In genomic region chr1:39467061-39467710, GRCh38 we compare ENCODE assay signal across 10 cellular contexts. TPM values are rescaled to one million over a fixed set of nuclear protein-coding genes. Genes with fewer than 3 reads are reported as not detected.
A peak's percentile ranks its signal among the peaks of the same experiment; 100 is the strongest.
DNase-seq lines count a peak whose midpoint lies in the region; ATAC-seq, FAIRE-seq and TF ChIP-seq lines count a peak whose summit lies in the region.
"Not testable (repeated sequence)": the region's sequence is repeated elsewhere in the genome, so short reads cannot be mapped to it uniquely, and the experiment has no call there.
"Had no signal": no experiment of that assay in that cellular context is flagged by ENCODE, and none has a peak within 500 bp of the region (broad histone marks: within the 10 kb centered on the region; RNA-seq: fewer than 3 reads in every experiment).

No MANE protein-coding gene starts in this region.

- H3K79me1 ChIP-seq in H9 (ENCODE audit: insufficient read depth, low read depth, low read length, poor library complexity, severe bottlenecking), result not testable (repeated sequence)

- peaks cover 96% of the 10 kb centered on the region for H3K36me3 ChIP-seq in adipocyte (ENCODE audit: control insufficient read depth, insufficient read depth, low read length, severe bottlenecking)
- not testable (repeated sequence) for H3K36me3 ChIP-seq in ovary

- H3K4me1 Mint-ChIP-seq in H9; stimulated activated effector memory CD8-positive, alpha-beta T cell treated with anti-CD3 and anti-CD28 coated beads, Interleukin-12 subunit alpha, Interleukin-12 subunit beta, amount 100 ng/mL, for 72 hours: not testable (repeated sequence)

- H3K27me3 ChIP-seq in H9 (ENCODE audit: insufficient read depth, low read length); adipocyte (replicated peaks; ENCODE audit: control insufficient read depth, insufficient read depth, low read length); ovary: not testable (repeated sequence)

- not testable (repeated sequence) for H4K20me1 ChIP-seq in H9 (ENCODE audit: control insufficient read depth, insufficient read depth, insufficient read length)

- H4K91ac ChIP-seq in H9 (ENCODE audit: insufficient read length, low read depth, low read length), result not testable (repeated sequence)

- H3K4me2 ChIP-seq in H9 (ENCODE audit: insufficient read depth, insufficient read length, low read length), result not testable (repeated sequence)

- not testable (repeated sequence) for H3K4me3 Mint-ChIP-seq in H9; stimulated activated effector memory CD8-positive, alpha-beta T cell treated with anti-CD3 and anti-CD28 coated beads, Interleukin-12 subunit alpha, Interleukin-12 subunit beta, amount 100 ng/mL, for 72 hours

- not testable (repeated sequence) for H3K27me3 Mint-ChIP-seq in H9 (ENCODE audit: low read depth)

- not testable (repeated sequence) for H2BK12ac ChIP-seq in H9 (ENCODE audit: insufficient read length, low read depth, low read length)

- not testable (repeated sequence) for H2AK5ac ChIP-seq in H9 (ENCODE audit: insufficient read length, low read length)

- H3K27ac Mint-ChIP-seq in H9, result peak overlapping the region in 2 of 3 experiments; percentile 47 to 68; a peak in 1 of 7 replicates
- H3K27ac Mint-ChIP-seq in stimulated activated effector memory CD8-positive, alpha-beta T cell treated with anti-CD3 and anti-CD28 coated beads, Interleukin-12 subunit alpha, Interleukin-12 subunit beta, amount 100 ng/mL, for 72 hours, result peak overlapping the region; percentile 72

- H3K79me2 ChIP-seq in H9 (ENCODE audit: insufficient read depth, low read length), result not testable (repeated sequence)

- not testable (repeated sequence) for H3K56ac ChIP-seq in H9 (ENCODE audit: insufficient read length, low read depth, low read length)

- H3K9me3 Mint-ChIP-seq in H9; stimulated activated effector memory CD8-positive, alpha-beta T cell treated with anti-CD3 and anti-CD28 coated beads, Interleukin-12 subunit alpha, Interleukin-12 subunit beta, amount 100 ng/mL, for 72 hours: not testable (repeated sequence)

- peak; percentile 98 for FAIRE-seq in endometrium (lab: Jason Lieb, UNC)

- TF ChIP-seq EP300 in ovary (IDR thresholded peaks at IDR 0.05), result not testable (repeated sequence)

- H4K8ac ChIP-seq in H9 (replicated peaks; ENCODE audit: insufficient read length, low read depth, low read length), result not testable (repeated sequence)

- not testable (repeated sequence) for H3K9me3 ChIP-seq in H9 (ENCODE audit: control insufficient read depth, low read depth, low read length); adipocyte (ENCODE audit: control insufficient read depth, low read length); ovary

- not testable (repeated sequence) for H3K4me1 ChIP-seq in H9 (ENCODE audit: insufficient read depth, low read length); adipocyte (ENCODE audit: control insufficient read depth, insufficient read depth, low read length); ovary (ENCODE audit: insufficient read depth)

- not testable (repeated sequence) for H3K23ac ChIP-seq in H9 (ENCODE audit: insufficient read length, low read depth, low read length)

- WGBS in H9 (ENCODE audit: extremely low coverage, insufficient read length, low lambda C conversion rate), result no CpG with 5 or more reads among the region's 18 CpGs
- 17 to 25% (median 18%) methylated on average over 18 of the region's 18 CpGs for WGBS in ovary, 3 donors

- not testable (repeated sequence) for ATAC-seq in stimulated activated effector memory CD8-positive, alpha-beta T cell treated with anti-CD3 and anti-CD28 coated beads, Interleukin-12 subunit alpha, Interleukin-12 subunit beta, amount 100 ng/mL, for 72 hours

- not testable (repeated sequence) for H3K18ac ChIP-seq in H9 (ENCODE audit: insufficient read length, low read depth, low read length)

- TF ChIP-seq POLR2A in ovary (IDR thresholded peaks at IDR 0.05), result not testable (repeated sequence)

- not testable (repeated sequence) for TF ChIP-seq CTCF in AG10803 (conservative IDR thresholded peaks at IDR 0.05; ENCODE audit: low read length); H9 (conservative IDR thresholded peaks at IDR 0.05); fibroblast of the aortic adventitia (IDR thresholded peaks at IDR 0.05; ENCODE audit: insufficient read depth, low read length); ovary (IDR thresholded peaks at IDR 0.05)

- DNase-seq in AG10803 (ENCODE audit: low read depth) (peak; percentile 51), adipocyte (ENCODE audit: low read depth) (peak; percentile 50), fibroblast of the aortic adventitia (ENCODE audit: low read depth) (peak; percentile 28), left kidney (ENCODE audit: low read depth, low spot score) (peak; percentile 36), ovary (peak in 4 of 5 donors; percentile 37 to 60 (median 37))
- not testable (repeated sequence) for DNase-seq in H9; stimulated activated effector memory CD8-positive, alpha-beta T cell treated with anti-CD3 and anti-CD28 coated beads, Interleukin-12 subunit alpha, Interleukin-12 subunit beta, amount 100 ng/mL, for 72 hours (ENCODE audit: low spot score in 2 of 2)

- H3K36me3 Mint-ChIP-seq in H9 (ENCODE audit: insufficient read depth in 1 of 3, low read depth in 3 of 3), result peaks cover 24 to 90% (median 63%) of the 10 kb centered on the region in 3 experiments; a peak in 6 of 7 replicates
- H3K36me3 Mint-ChIP-seq in stimulated activated effector memory CD8-positive, alpha-beta T cell treated with anti-CD3 and anti-CD28 coated beads, Interleukin-12 subunit alpha, Interleukin-12 subunit beta, amount 100 ng/mL, for 72 hours, result peaks cover 100% of the 10 kb centered on the region

- not testable (repeated sequence) for H3K9ac ChIP-seq in H9 (ENCODE audit: extremely low read depth, insufficient read length, low read length)
- H3K9ac ChIP-seq in adipocyte (ENCODE audit: low read length), result peak overlapping the region; percentile 35

- H4K5ac ChIP-seq in H9 (ENCODE audit: insufficient read length, low read depth, low read length), result not testable (repeated sequence)

- not testable (repeated sequence) for H2AFZ ChIP-seq in H9 (ENCODE audit: low read length)

- not testable (repeated sequence) for H2BK5ac ChIP-seq in H9 (ENCODE audit: insufficient read length, low read length)

- H2BK15ac ChIP-seq in H9 (ENCODE audit: low read depth, low read length), result not testable (repeated sequence)

- H3K4ac ChIP-seq in H9 (ENCODE audit: low read depth, low read length), result not testable (repeated sequence)

- H2BK20ac ChIP-seq in H9 (ENCODE audit: low read depth, low read length, poor library complexity, severe bottlenecking), result not testable (repeated sequence)

- not testable (repeated sequence) for H3T11ph ChIP-seq in H9 (ENCODE audit: low read length)

- not testable (repeated sequence) for H3K27ac ChIP-seq in H9 (ENCODE audit: insufficient read length, low read depth, low read length)
- peak overlapping the region in 1 of 2 donors; percentile 64 for H3K27ac ChIP-seq in ovary

- H3K23me2 ChIP-seq in H9 (ENCODE audit: insufficient read length, low read depth, low read length, poor library complexity, severe bottlenecking), result not testable (repeated sequence)

- H3K4me3 ChIP-seq in AG10803 (ENCODE audit: low read length); adipocyte (ENCODE audit: low read length); fibroblast of the aortic adventitia (ENCODE audit: low read depth, low read length); ovary: not testable (repeated sequence)

- not testable (repeated sequence) for H2BK120ac ChIP-seq in H9 (ENCODE audit: low read depth, low read length, poor library complexity, severe bottlenecking)

- intact Hi-C loops in ovary (cut with DNase I), result not testable (repeated sequence)

- H3K14ac ChIP-seq in H9 (ENCODE audit: insufficient read depth, low read length), result not testable (repeated sequence)

RNA-seq across cellular contexts. Expression of gene BMP8A, which starts 24.2 kb away (rescaled TPM):
- total RNA-seq in H9 (2021), result 0.52 and 0.94 TPM in 2 replicates
- total RNA-seq in fibroblast of the aortic adventitia (ENCODE audit: low replicate concordance), result not detected in 2 replicates
- 10 to 100 TPM in 2 of 7 donors, 1 to 10 TPM in 5; 1.4 to 11.0 (median 6.9) TPM for total RNA-seq in ovary
- polyA plus RNA-seq in ovary, result 1 to 10 TPM in 1 of 2 donors, not detected in 1; 1.2 TPM
- total RNA-seq: A673 had no signal
- polyA plus RNA-seq: CD8-positive, alpha-beta memory T cell had no signal
